In the genomic region with DNA sequence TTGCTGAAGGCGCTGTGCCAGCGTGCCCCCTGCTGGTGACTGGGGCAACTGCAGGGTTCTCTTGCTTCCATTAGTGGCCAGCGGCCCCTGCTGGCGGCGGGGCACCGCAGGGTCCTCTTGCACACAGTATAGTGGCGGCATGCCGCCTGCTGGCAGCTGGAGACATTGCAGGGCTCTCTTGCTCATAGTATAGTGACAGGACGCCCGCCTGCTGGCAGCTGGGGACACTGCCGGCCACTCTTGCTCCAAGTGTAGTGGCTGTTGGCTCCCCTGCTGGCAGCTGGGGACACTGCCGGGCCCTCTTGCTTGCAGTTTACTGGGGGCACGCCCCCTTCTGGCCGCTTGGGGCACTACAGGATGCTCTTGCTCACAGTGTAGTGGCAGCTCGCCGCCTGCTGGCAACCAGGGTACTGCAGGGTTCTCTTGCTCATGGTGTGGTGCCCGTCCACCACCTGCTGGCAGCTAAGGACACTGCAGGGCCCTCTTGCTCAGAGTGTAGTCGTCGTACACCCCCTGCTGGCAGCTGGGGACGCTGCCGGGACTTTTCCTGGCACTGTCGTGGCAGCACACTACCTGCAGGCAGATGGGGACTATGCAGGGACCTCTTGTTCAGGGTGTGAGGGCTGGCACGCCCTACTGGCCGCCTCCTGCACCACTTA, we compare ENCODE assay signal across 1 cellular context.
TF ChIP-seq lines count a peak whose summit lies in the region.

No MANE protein-coding gene starts in this region.

TF ChIP-seq in K562, 482 proteins besides CTCF, POLR2A, EP300 and RAD21:
- TF ChIP-seq, protein P1, sequence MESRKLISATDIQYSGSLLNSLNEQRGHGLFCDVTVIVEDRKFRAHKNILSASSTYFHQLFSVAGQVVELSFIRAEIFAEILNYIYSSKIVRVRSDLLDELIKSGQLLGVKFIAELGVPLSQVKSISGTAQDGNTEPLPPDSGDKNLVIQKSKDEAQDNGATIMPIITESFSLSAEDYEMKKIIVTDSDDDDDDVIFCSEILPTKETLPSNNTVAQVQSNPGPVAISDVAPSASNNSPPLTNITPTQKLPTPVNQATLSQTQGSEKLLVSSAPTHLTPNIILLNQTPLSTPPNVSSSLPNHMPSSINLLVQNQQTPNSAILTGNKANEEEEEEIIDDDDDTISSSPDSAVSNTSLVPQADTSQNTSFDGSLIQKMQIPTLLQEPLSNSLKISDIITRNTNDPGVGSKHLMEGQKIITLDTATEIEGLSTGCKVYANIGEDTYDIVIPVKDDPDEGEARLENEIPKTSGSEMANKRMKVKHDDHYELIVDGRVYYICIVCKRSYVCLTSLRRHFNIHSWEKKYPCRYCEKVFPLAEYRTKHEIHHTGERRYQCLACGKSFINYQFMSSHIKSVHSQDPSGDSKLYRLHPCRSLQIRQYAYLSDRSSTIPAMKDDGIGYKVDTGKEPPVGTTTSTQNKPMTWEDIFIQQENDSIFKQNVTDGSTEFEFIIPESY (CRISPR knock-in tag; IDR thresholded peaks at IDR 0.05) = peak; percentile 87
